ENCODE assay signal across 8 cellular contexts in the genomic region with DNA sequence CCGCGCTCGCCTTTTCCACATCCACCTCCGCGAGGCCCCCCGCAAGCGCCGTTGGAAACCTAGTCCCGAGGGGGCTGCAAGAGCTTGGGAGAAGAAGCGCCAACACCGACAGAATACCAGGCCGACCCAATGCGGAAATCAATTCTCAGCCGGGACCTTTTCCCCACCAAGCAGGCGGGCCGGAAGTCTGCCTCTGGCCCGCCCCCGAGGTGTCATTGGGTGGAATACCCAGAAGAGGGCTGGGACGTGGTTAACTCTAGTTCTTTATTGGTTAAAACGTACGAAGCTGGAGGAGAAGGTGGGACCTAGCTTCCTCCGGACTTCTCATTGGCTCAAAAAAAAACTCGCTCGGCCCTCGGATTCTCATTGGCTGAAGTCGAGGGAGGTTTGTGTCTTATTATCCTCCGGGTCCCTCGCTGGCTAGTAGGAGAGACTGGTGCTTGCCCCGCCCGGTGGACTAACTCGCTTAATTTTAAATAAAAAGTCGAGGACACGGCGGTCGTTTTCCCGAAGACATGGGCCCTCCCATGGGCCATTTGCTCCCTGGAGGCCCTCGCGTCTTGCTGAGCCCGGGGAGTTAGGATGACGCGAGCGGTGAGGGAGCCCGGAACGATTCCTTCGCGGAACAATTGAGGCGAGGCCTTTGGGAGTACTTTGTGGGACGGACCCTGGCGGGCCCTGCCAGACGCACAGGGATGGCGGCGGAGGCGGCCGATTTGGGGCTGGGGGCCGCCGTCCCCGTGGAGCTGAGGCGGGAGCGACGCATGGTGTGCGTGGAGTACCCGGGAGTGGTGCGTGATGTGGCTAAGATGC. TPM values are rescaled to one million over a fixed set of nuclear protein-coding genes. Genes with fewer than 3 reads are reported as not detected.
DNase-seq lines count a peak whose midpoint lies in the region; ATAC-seq and TF ChIP-seq lines count a peak whose summit lies in the region.

GTF3C5 (plus strand) TSS at position 681 of the 813 bp plus-strand sequence; CDS start at position 696, 15 bp downstream.

- H3K9me3 ChIP-seq in PC-3 (ENCODE audit: low read length) (no peaks in the 10 kb centered on the region), mucosa of descending colon (no peaks in the 10 kb centered on the region)

- TF ChIP-seq CTCF in PC-3 (conservative IDR thresholded peaks at IDR 0.05; ENCODE audit: low read depth, low read length) (no peak), mucosa of descending colon (IDR thresholded peaks at IDR 0.05) (no peak)

- TSS peak; percentile 54 for BruUV-seq in PC-3 (replicated peaks; lab: Mats Ljungman, UMichigan)

- no peaks in the 10 kb centered on the region for H3K27me3 ChIP-seq in PC-3 (ENCODE audit: low read length)

- no peak for TF ChIP-seq RAD21 in Ishikawa (IDR thresholded peaks at IDR 0.05; ENCODE audit: low read depth)

- H3K4me3 ChIP-seq in PC-3 (ENCODE audit: low read length), result peak within 1 kb of the TSS; percentile 99
- H3K4me3 ChIP-seq in mucosa of descending colon, result peak within 1 kb of the TSS; percentile 86

- peak; percentile 43; the same call in 1 of the 2 replicates for TF ChIP-seq EP300 in Ishikawa (IDR thresholded peaks at IDR 0.05; ENCODE audit: borderline replicate concordance)

- H3K27ac ChIP-seq in PC-3 (ENCODE audit: low read length) (peak within 1 kb of the TSS; percentile 41; the same call in 1 of the 2 replicates), epithelial cell of prostate (peak within 1 kb of the TSS; percentile 79)

- H3K4me1 ChIP-seq in PC-3 (ENCODE audit: insufficient read depth, low read length) (peaks cover 12% of the 10 kb centered on the region), mucosa of descending colon (ENCODE audit: low read depth) (peaks cover 27% of the 10 kb centered on the region)

- peak; percentile 96 for ATAC-seq in GM21576 (IDR thresholded peaks at IDR 0.05; ENCODE audit: unreplicated experiment)
- ATAC-seq in PC-3, result peak; percentile 96
- ATAC-seq in mucosa of descending colon, result peak; percentile 98

- CTCF ChIA-PET in PC-3 (lab: Charles Lee), result interaction anchor here (1.2 to 1.4 kb wide), 2 partner anchors 9 to 114 kb away, joined by 5 to 9 read pairs; no protein-coding TSS in a partner anchor

- peak within 1 kb of the TSS; percentile 88 for H2AFZ ChIP-seq in PC-3 (ENCODE audit: low read length)

- H3K9me2 ChIP-seq in PC-3 (replicated peaks; ENCODE audit: low read length), result no peaks in the 10 kb centered on the region

- H3K9ac ChIP-seq in PC-3 (ENCODE audit: low read length), result peak within 1 kb of the TSS; percentile 96

- H3K79me2 ChIP-seq in PC-3 (ENCODE audit: low read length), result peaks cover 56% of the 10 kb centered on the region

- DNase-seq in DMS114 treated with DMSO at 0.1 percent for 48 hours (lab: John Stamatoyannopoulos, UW; ENCODE audit: unreplicated experiment) (peak; percentile 97), PC-3 (peak; percentile 97), activated T-cell treated with anti-CD3 and anti-CD28 coated beads for 48 hours (ENCODE audit: low read depth) (peak; percentile 85), epithelial cell of prostate (ENCODE audit: low read depth, low spot score) (peak; percentile 94), mucosa of descending colon (peak; percentile 92 to 94 (median 94))
- peak; percentile 85 for DNase-seq in stimulated activated CD8-positive, alpha-beta memory T cell treated with anti-CD3 and anti-CD28 coated beads, Interleukin-4, amount 100 ng/mL, for 24 hours (ENCODE audit: low read depth)

- peak within 1 kb of the TSS; percentile 89 for H3K4me2 ChIP-seq in PC-3 (ENCODE audit: low read length)

- POLR2A ChIA-PET in PC-3 (lab: Charles Lee; ENCODE audit: unreplicated experiment), result interaction anchor here (0.5 to 0.9 kb wide), 4 partner anchors 114 to 335 kb away, joined by 3 to 5 read pairs (median 4); no protein-coding TSS in a partner anchor

- no peaks in the 10 kb centered on the region for H3F3A ChIP-seq in PC-3 (ENCODE audit: low read length, unreplicated experiment)

- intact Hi-C loops in PC-3 (cut with micrococcal nuclease), result loop anchor here (2.0 kb wide), 1 partner anchor 118 kb away; no protein-coding TSS in a partner anchor
- intact Hi-C loops in mucosa of descending colon (cut with DNase I, micrococcal nuclease), result loop anchor here in 1 of 2 donors (10.0 kb wide), 1 partner anchor 114 kb away; no protein-coding TSS in a partner anchor

- H3K36me3 ChIP-seq in PC-3 (ENCODE audit: low read depth, low read length) (no peaks in the 10 kb centered on the region), mucosa of descending colon (ENCODE audit: low read depth) (no peaks in the 10 kb centered on the region)

- H4K20me1 ChIP-seq in PC-3 (ENCODE audit: low read length), result no peaks in the 10 kb centered on the region; the same call in 1 of the 2 replicates

TF ChIP-seq in Ishikawa, 13 proteins besides CTCF, POLR2A, EP300 and RAD21:
- TF ChIP-seq EGR1 (IDR thresholded peaks at IDR 0.05) (0 out of 2 replicates have a peak, but pooled peaks have one; percentile 18), TCF12 (IDR thresholded peaks at IDR 0.05; ENCODE audit: low read depth) (peak; percentile 62), NFIC (IDR thresholded peaks at IDR 0.05) (peak; percentile 78), CEBPB (IDR thresholded peaks at IDR 0.05) (no peak), ZBTB7A (IDR thresholded peaks at IDR 0.05; ENCODE audit: low read depth) (peak; percentile 86; the same call in 1 of the 2 replicates), YY1 (IDR thresholded peaks at IDR 0.05; ENCODE audit: low read depth) (peak; percentile 93), CREB1 (IDR thresholded peaks at IDR 0.05; ENCODE audit: low read depth) (no peak; the same call in 1 of the 2 replicates), FOXM1 (IDR thresholded peaks at IDR 0.05; ENCODE audit: borderline replicate concordance, low read depth) (peak; percentile 53; the same call in 1 of the 2 replicates), REST (IDR thresholded peaks at IDR 0.05; ENCODE audit: low read depth) (peak; percentile 27; the same call in 1 of the 2 replicates), TAF1 (IDR thresholded peaks at IDR 0.05; ENCODE audit: low read depth) (peak; percentile 99), TEAD4 (IDR thresholded peaks at IDR 0.05) (peak; percentile 36; the same call in 1 of the 2 replicates)
- TF ChIP-seq, protein P1, sequence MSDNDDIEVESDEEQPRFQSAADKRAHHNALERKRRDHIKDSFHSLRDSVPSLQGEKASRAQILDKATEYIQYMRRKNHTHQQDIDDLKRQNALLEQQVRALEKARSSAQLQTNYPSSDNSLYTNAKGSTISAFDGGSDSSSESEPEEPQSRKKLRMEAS (IDR thresholded peaks at IDR 0.05), result peak; percentile 84
- TF ChIP-seq, protein P2, sequence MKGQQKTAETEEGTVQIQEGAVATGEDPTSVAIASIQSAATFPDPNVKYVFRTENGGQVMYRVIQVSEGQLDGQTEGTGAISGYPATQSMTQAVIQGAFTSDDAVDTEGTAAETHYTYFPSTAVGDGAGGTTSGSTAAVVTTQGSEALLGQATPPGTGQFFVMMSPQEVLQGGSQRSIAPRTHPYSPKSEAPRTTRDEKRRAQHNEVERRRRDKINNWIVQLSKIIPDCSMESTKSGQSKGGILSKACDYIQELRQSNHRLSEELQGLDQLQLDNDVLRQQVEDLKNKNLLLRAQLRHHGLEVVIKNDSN (IDR thresholded peaks at IDR 0.05), result peak; percentile 51

RNA-seq across cellular contexts. Expression of gene GTF3C5, which starts in this region (rescaled TPM):
- total RNA-seq in PC-3 (2014; rRNA removed) (78.5 and 98.3 TPM in 2 replicates), mucosa of descending colon (10 to 100 TPM; 45.8 to 53.6 (median 52.2) TPM)

Comparison
In these comparisons a context has a peak if more than half of its experiments do, and no peak if none do; other contexts are left out.
1. Peak in every context shown above with its lines: DNase-seq, ATAC-seq, H3K4me3 ChIP-seq and H3K27ac ChIP-seq.